16 cellular contexts compared by ENCODE assay signal in genomic region chr12:31393004-31393550, GRCh38.
DNase-seq lines count a peak whose midpoint lies in the region; ATAC-seq and TF ChIP-seq lines count a peak whose summit lies in the region.
"Had no signal": no experiment of that assay in that cellular context is flagged by ENCODE, and none has a peak within 500 bp of the region (broad histone marks: within the 10 kb centered on the region; RNA-seq: fewer than 3 reads in every experiment).

No MANE protein-coding gene starts in this region.

- H3K4me1 Mint-ChIP-seq in MCF 10A (ENCODE audit: insufficient read depth, unreplicated experiment), result no peaks in the 10 kb centered on the region
- no peaks in the 10 kb centered on the region for H3K4me1 Mint-ChIP-seq in type B pancreatic cell (ENCODE audit: unreplicated experiment)

- no peaks in the 10 kb centered on the region for H3K27me3 Mint-ChIP-seq in MCF 10A (ENCODE audit: insufficient read depth, unreplicated experiment)
- no peaks in the 10 kb centered on the region for H3K27me3 Mint-ChIP-seq in type B pancreatic cell

- 41% methylated on average over 5 of the region's 5 CpGs for WGBS in mammary epithelial cell (ENCODE audit: low coverage, missing lambda C conversion rate)

- H3K4me2 ChIP-seq in mammary epithelial cell (ENCODE audit: insufficient read depth, low read depth, low read length), result no peak overlapping the region
- H3K4me2 ChIP-seq: A549, SK-N-SH had no signal

- TF ChIP-seq CTCF in mammary epithelial cell (conservative IDR thresholded peaks at IDR 0.05 in 1 of 2, IDR thresholded peaks at IDR 0.05 in 1 of 2; ENCODE audit: extremely low read depth in 1 of 2, insufficient read depth in 1 of 2, low read depth in 1 of 2, low read length in 2 of 2) (no peak), MCF 10A (IDR thresholded peaks at IDR 0.05; ENCODE audit: unreplicated experiment) (no peak), VCaP (conservative IDR thresholded peaks at IDR 0.05) (no peak), type B pancreatic cell (conservative IDR thresholded peaks at IDR 0.05) (no peak)

- CTCF ChIA-PET in mammary epithelial cell (lab: Charles Lee; ENCODE audit: low non-redundant PET) (no interaction called here), MCF 10A (lab: Yijun Ruan, JAX) (interaction anchor here (0.6 to 1.8 kb wide), 2 partner anchors 10 to 132 kb away, joined by 5 to 13 read pairs; no protein-coding TSS in a partner anchor)

- POLR2A ChIA-PET in MCF 10A (lab: Yijun Ruan, JAX), result no interaction called here

- no peak overlapping the region for H3K4me3 ChIP-seq in mammary epithelial cell (replicated peaks in 1 of 3; ENCODE audit: insufficient read depth in 1 of 3, low read depth in 2 of 3, low read length in 3 of 3)
- H3K4me3 ChIP-seq: A549 had no signal

- H3K36me3 Mint-ChIP-seq in MCF 10A (ENCODE audit: insufficient read depth, unreplicated experiment) (peaks cover 44% of the 10 kb centered on the region), type B pancreatic cell (peaks cover 25% of the 10 kb centered on the region)

- no peak overlapping the region for H3K4me3 Mint-ChIP-seq in MCF 10A (ENCODE audit: unreplicated experiment)
- H3K4me3 Mint-ChIP-seq in type B pancreatic cell, result no peak overlapping the region

- H4K20me1 ChIP-seq in mammary epithelial cell (ENCODE audit: insufficient read depth, low read length), result no peaks in the 10 kb centered on the region

- peak overlapping the region; percentile 1 for H2AFZ ChIP-seq in mammary epithelial cell (ENCODE audit: low read depth, low read length)

- no peak overlapping the region for H3K9ac ChIP-seq in mammary epithelial cell (ENCODE audit: insufficient read depth, low read length)
- H3K9ac ChIP-seq: SK-N-SH had no signal

- BruUV-seq in mammary epithelial cell (replicated peaks; lab: Mats Ljungman, UMichigan), result no TSS peak
- no TSS peak for BruUV-seq in MCF 10A (replicated peaks; lab: Mats Ljungman, UMichigan)

- no peaks in the 10 kb centered on the region for H3K27me3 ChIP-seq in mammary epithelial cell (ENCODE audit: insufficient read depth, low read length)

- no peaks in the 10 kb centered on the region for H3K9me3 ChIP-seq in mammary epithelial cell (replicated peaks; ENCODE audit: insufficient read depth, low read length)
- H3K9me3 ChIP-seq: A549, SK-N-SH had no signal

- H3K27ac Mint-ChIP-seq in MCF 10A (ENCODE audit: low read depth, unreplicated experiment) (no peak overlapping the region), type B pancreatic cell (no peak overlapping the region)

- DNase-seq in mammary epithelial cell (no peak), MCF 10A (ENCODE audit: unreplicated experiment) (no peak), type B pancreatic cell (ENCODE audit: extremely low spot score, unreplicated experiment) (peak; percentile 1), GM19240 (ENCODE audit: insufficient read length, low spot score) (no peak), COLO668 (lab: John Stamatoyannopoulos, UW; ENCODE audit: unreplicated experiment) (no peak)
- DNase-seq: DMS79, NCI-H1436, NCI-H2029, NCI-H510A treated with DMSO at 0.1 percent for 48 hours, SK-N-SH had no signal

- H3K36me3 ChIP-seq in mammary epithelial cell (ENCODE audit: insufficient read depth, low read length), result no peaks in the 10 kb centered on the region

- H3K79me2 ChIP-seq in mammary epithelial cell (ENCODE audit: insufficient read depth, low read length), result no peaks in the 10 kb centered on the region

- H3K27ac ChIP-seq in mammary epithelial cell (ENCODE audit: insufficient read depth, low read depth, low read length) (no peak overlapping the region), VCaP (peak overlapping the region; percentile 20)
- H3K27ac ChIP-seq: A549 had no signal

- in situ Hi-C loops in mammary epithelial cell (cut with MboI; ENCODE audit: low sequenced_read_pairs in 2 of 2), result no loop called here

- H3K9me3 Mint-ChIP-seq in MCF 10A (ENCODE audit: unreplicated experiment) (no peaks in the 10 kb centered on the region), type B pancreatic cell (no peaks in the 10 kb centered on the region)

- intact Hi-C loops in mammary epithelial cell (cut with micrococcal nuclease), result no loop called here
- intact Hi-C loops in MCF 10A (cut with micrococcal nuclease), result no loop called here

- peak; percentile 8 for ATAC-seq in esophagus mucosa
- no peak for ATAC-seq in GM18873 (IDR thresholded peaks at IDR 0.05; ENCODE audit: low FRiP score, unreplicated experiment)
- ATAC-seq: A549, Panc1, Right ventricle myocardium inferior had no signal

- H3K4me1 ChIP-seq in mammary epithelial cell (ENCODE audit: insufficient read depth, low read length), result no peaks in the 10 kb centered on the region
- H3K4me1 ChIP-seq: A549 had no signal

- dilution Hi-C loops in mammary epithelial cell (cut with HindIII; ENCODE audit: low sequenced_read_pairs), result loop anchor here (25.0 kb wide), 1 partner anchor 244 kb away; no protein-coding TSS in a partner anchor
